In the genomic region with DNA sequence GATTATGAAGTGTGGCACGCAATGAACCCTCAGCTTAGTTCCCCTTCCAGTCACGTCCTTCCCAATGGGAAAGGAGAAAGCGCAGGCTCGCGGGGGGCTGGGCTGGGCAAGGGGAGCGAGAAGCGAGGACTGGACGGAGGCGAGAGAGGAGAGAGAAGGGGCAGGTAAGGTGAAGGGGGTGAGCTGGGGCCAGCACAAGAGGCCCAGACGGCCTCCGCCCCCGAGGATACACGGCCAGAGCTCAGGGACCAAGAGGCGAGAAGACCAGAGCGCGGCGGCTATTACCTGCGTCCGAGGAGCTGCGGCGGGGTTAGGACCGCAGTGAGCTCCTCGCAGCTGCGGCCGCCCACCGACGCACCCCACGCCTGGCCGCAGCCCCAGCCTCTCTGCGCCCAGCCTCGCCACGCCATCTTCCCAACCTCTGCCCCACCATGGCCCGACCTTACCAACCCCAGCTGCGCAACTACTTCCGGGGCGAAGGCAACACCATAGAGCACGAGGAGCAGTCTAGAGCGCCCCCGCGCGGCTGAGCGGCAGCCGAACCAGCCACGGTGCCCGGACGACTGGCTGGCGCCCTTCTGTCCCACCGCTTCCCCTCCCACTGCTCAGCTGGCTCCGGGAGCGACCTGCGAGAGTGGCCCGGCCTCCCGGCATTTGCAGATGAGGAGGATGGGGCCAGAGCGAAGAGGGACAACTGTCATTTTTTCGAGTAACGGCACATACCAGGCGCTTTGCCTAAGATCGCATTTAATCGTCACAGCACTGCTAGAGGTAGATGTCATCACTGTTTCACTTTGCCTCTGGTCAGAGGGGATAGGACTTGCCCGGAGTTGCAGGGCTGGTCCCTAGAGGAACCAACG, we compare ENCODE assay signal across 8 cellular contexts. TPM values are rescaled to one million over a fixed set of nuclear protein-coding genes. Genes with fewer than 3 reads are reported as not detected.
DNase-seq lines count a peak whose midpoint lies in the region; ATAC-seq and TF ChIP-seq lines count a peak whose summit lies in the region.

A gene with protein sequence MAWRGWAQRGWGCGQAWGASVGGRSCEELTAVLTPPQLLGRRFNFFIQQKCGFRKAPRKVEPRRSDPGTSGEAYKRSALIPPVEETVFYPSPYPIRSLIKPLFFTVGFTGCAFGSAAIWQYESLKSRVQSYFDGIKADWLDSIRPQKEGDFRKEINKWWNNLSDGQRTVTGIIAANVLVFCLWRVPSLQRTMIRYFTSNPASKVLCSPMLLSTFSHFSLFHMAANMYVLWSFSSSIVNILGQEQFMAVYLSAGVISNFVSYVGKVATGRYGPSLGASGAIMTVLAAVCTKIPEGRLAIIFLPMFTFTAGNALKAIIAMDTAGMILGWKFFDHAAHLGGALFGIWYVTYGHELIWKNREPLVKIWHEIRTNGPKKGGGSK (minus strand): TSS at position 444 of the 860 bp plus-strand sequence. CDS start 34 bp downstream, at position 410.

- no peaks in the 10 kb centered on the region for H3F3A ChIP-seq in PC-3 (ENCODE audit: low read length, unreplicated experiment)

- 0 to 1% methylated on average over 41 to 61 of the region's 61 CpGs for WGBS in esophagus, 2 donors

- peak within 1 kb of the TSS; percentile 96 for H2AFZ ChIP-seq in PC-3 (ENCODE audit: low read length)

- peak; percentile 91 for TF ChIP-seq CTCF in PC-3 (conservative IDR thresholded peaks at IDR 0.05; ENCODE audit: low read depth, low read length)

- peak; percentile 99 for ATAC-seq in GM21619 (IDR thresholded peaks at IDR 0.05; ENCODE audit: unreplicated experiment)
- ATAC-seq in PC-3 = peak; percentile 99

- H3K27ac ChIP-seq in PC-3 (ENCODE audit: low read length) (peak within 1 kb of the TSS; percentile 35), esophagus (ENCODE audit: low read depth in 2 of 2, low read length in 1 of 2) (peak within 1 kb of the TSS; percentile 43 to 92), muscle layer of colon (ENCODE audit: low read depth, low read length) (peak within 1 kb of the TSS; percentile 71)

- intact Hi-C loops in PC-3 (cut with micrococcal nuclease) = loop anchor here (1.0 kb wide), 3 partner anchors 41 to 415 kb away; partner anchors contain the start of gene MAP6D1

- peaks cover 49% of the 10 kb centered on the region for H3K79me2 ChIP-seq in PC-3 (ENCODE audit: low read length)

- peak within 1 kb of the TSS; percentile 78 for H3K4me3 ChIP-seq in Jurkat, Clone E6-1 (ENCODE audit: low read length)
- peak within 1 kb of the TSS; percentile 98 for H3K4me3 ChIP-seq in PC-3 (ENCODE audit: low read length)
- H3K4me3 ChIP-seq in esophagus (ENCODE audit: low read depth in 1 of 2, low read length in 2 of 2) = peak within 1 kb of the TSS; percentile 88 to 98
- peak within 1 kb of the TSS; percentile 78 to 98 for H3K4me3 ChIP-seq in muscle layer of colon (ENCODE audit: low read depth in 1 of 2, low read length in 2 of 2)

- peaks cover 13% of the 10 kb centered on the region for H4K20me1 ChIP-seq in PC-3 (ENCODE audit: low read length)

- BruUV-seq in PC-3 (replicated peaks; lab: Mats Ljungman, UMichigan) = TSS peak; percentile 64

- H3K36me3 ChIP-seq in PC-3 (ENCODE audit: low read depth, low read length) (peaks cover 5% of the 10 kb centered on the region; the same call in 1 of the 2 replicates), esophagus (ENCODE audit: control insufficient read depth in 2 of 2, insufficient read depth in 2 of 2, low read length in 1 of 2) (no peaks in the 10 kb centered on the region), muscle layer of colon (ENCODE audit: insufficient read depth, low read length) (no peaks in the 10 kb centered on the region)

- H3K9me2 ChIP-seq in PC-3 (replicated peaks; ENCODE audit: low read length) = no peaks in the 10 kb centered on the region

- H3K4me1 ChIP-seq in PC-3 (ENCODE audit: insufficient read depth, low read length) = peaks cover 12% of the 10 kb centered on the region; the same call in 1 of the 2 replicates
- H3K4me1 ChIP-seq in esophagus (ENCODE audit: control insufficient read depth in 2 of 2, insufficient read depth in 2 of 2, low read length in 1 of 2) = no peaks in the 10 kb centered on the region
- H3K4me1 ChIP-seq in muscle layer of colon (ENCODE audit: insufficient read depth, low read length) = peaks cover 23% of the 10 kb centered on the region

- DNase-seq in DMS53 treated with DMSO at 0.1 percent for 48 hours (lab: John Stamatoyannopoulos, UW; ENCODE audit: unreplicated experiment) (peak; percentile 80), PC-3 (peak; percentile 94)
- peak; percentile 88 for DNase-seq in Jurkat, Clone E6-1 (ENCODE audit: low read depth, low spot score)
- DNase-seq in activated T-cell treated with anti-CD3 and anti-CD28 coated beads, Interleukin-2, amount 50 U/mL, for 1 hour = peak; percentile 96
- peak; percentile 96 for DNase-seq in stimulated activated CD8-positive, alpha-beta memory T cell treated with anti-CD3 and anti-CD28 coated beads, Interleukin-7, amount 100 ng/mL, for 24 hours (ENCODE audit: low read depth)

- no peaks in the 10 kb centered on the region for H3K9me3 ChIP-seq in PC-3 (ENCODE audit: low read length)
- no peaks in the 10 kb centered on the region for H3K9me3 ChIP-seq in esophagus (ENCODE audit: control insufficient read depth in 2 of 2, insufficient read depth in 1 of 2, low read depth in 1 of 2, low read length in 1 of 2)
- H3K9me3 ChIP-seq in muscle layer of colon (ENCODE audit: low read length) = no peaks in the 10 kb centered on the region

- H3K4me2 ChIP-seq in PC-3 (ENCODE audit: low read length) = peak within 1 kb of the TSS; percentile 92

- CTCF ChIA-PET in PC-3 (lab: Charles Lee) = interaction anchor here (0.6 kb wide), 2 partner anchors 89 to 134 kb away, joined by 4 to 5 read pairs; no protein-coding TSS in a partner anchor

- peak within 1 kb of the TSS; percentile 92 for H3K9ac ChIP-seq in PC-3 (ENCODE audit: low read length)
- H3K9ac ChIP-seq in muscle layer of colon (ENCODE audit: low read length) = peak within 1 kb of the TSS; percentile 99

- H3K27me3 ChIP-seq in PC-3 (ENCODE audit: low read length) = no peaks in the 10 kb centered on the region
- no peaks in the 10 kb centered on the region for H3K27me3 ChIP-seq in esophagus (ENCODE audit: control insufficient read depth in 1 of 2, insufficient read depth in 2 of 2, low read length in 2 of 2)
- no peaks in the 10 kb centered on the region for H3K27me3 ChIP-seq in muscle layer of colon (ENCODE audit: control insufficient read depth in 1 of 2, insufficient read depth in 2 of 2, low read length in 2 of 2)

- POLR2A ChIA-PET in PC-3 (lab: Charles Lee; ENCODE audit: unreplicated experiment) = interaction anchor here (0.6 to 0.8 kb wide), 2 partner anchors 187 to 290 kb away, joined by 3 to 37 read pairs; partner anchors contain the start of genes AP2M1 and YEATS2

RNA-seq across cellular contexts. Expression of the gene that starts here (rescaled TPM):
- polyA plus RNA-seq in Jurkat, Clone E6-1 (2012; ENCODE audit: insufficient read depth, insufficient read length) = 93.0 TPM
- 66.3 and 69.2 TPM in 2 replicates for total RNA-seq in PC-3 (2014; rRNA removed)
- polyA plus RNA-seq in esophagus = 10 to 100 TPM; 45.8 to 59.6 TPM

Comparison
In these comparisons a context has a peak if more than half of its experiments do, and no peak if none do; other contexts are left out.
1. Peak in every context shown above with its lines: DNase-seq, ATAC-seq, H3K4me3 ChIP-seq and H3K27ac ChIP-seq.